In genomic region chr15:68578175-68578959, GRCh38 we compare ENCODE assay signal across 9 cellular contexts. TPM values are rescaled to one million over a fixed set of nuclear protein-coding genes. Genes with fewer than 3 reads are reported as not detected.
DNase-seq lines count a peak whose midpoint lies in the region; ATAC-seq and TF ChIP-seq lines count a peak whose summit lies in the region.
"Had no signal": no experiment of that assay in that cellular context is flagged by ENCODE, and none has a peak within 500 bp of the region (broad histone marks: within the 10 kb centered on the region; RNA-seq: fewer than 3 reads in every experiment).

No MANE protein-coding gene starts in this region.

- peak; percentile 67 for TF ChIP-seq CTCF in type B pancreatic cell (conservative IDR thresholded peaks at IDR 0.05)

- no peaks in the 10 kb centered on the region for H3K36me3 Mint-ChIP-seq in activated T-helper 2 cell treated with anti-CD3 and anti-CD28 coated beads, Interferon-gamma antibody, Interleukin-2, Interleukin-4, amounts not matched to agents 10 μg/mL and 5 μg/mL and 100 μg/mL, durations not matched to agents 14 hours and 24 hours and 36 hours (ENCODE audit: low read depth)
- H3K36me3 Mint-ChIP-seq in type B pancreatic cell, result no peaks in the 10 kb centered on the region

- no peak overlapping the region for H3K27ac Mint-ChIP-seq in activated T-helper 2 cell treated with anti-CD3 and anti-CD28 coated beads, Interferon-gamma antibody, Interleukin-2, Interleukin-4, amounts not matched to agents 10 μg/mL and 5 μg/mL and 100 μg/mL, durations not matched to agents 14 hours and 24 hours and 36 hours
- H3K27ac Mint-ChIP-seq in type B pancreatic cell, result peak overlapping the region; percentile 82

- H3K9me3 Mint-ChIP-seq in activated T-helper 2 cell treated with anti-CD3 and anti-CD28 coated beads, Interferon-gamma antibody, Interleukin-2, Interleukin-4, amounts not matched to agents 10 μg/mL and 5 μg/mL and 100 μg/mL, durations not matched to agents 14 hours and 24 hours and 36 hours, result no peaks in the 10 kb centered on the region
- no peaks in the 10 kb centered on the region for H3K9me3 Mint-ChIP-seq in type B pancreatic cell

- peaks cover 6% of the 10 kb centered on the region for H3K4me1 Mint-ChIP-seq in activated T-helper 2 cell treated with anti-CD3 and anti-CD28 coated beads, Interferon-gamma antibody, Interleukin-2, Interleukin-4, amounts not matched to agents 10 μg/mL and 5 μg/mL and 100 μg/mL, durations not matched to agents 14 hours and 24 hours and 36 hours (ENCODE audit: low read depth)
- H3K4me1 Mint-ChIP-seq in type B pancreatic cell (ENCODE audit: unreplicated experiment), result peaks cover 32% of the 10 kb centered on the region

- ATAC-seq in HG03108 (IDR thresholded peaks at IDR 0.05; ENCODE audit: unreplicated experiment), result no peak

- H3K27me3 Mint-ChIP-seq in activated T-helper 2 cell treated with anti-CD3 and anti-CD28 coated beads, Interferon-gamma antibody, Interleukin-2, Interleukin-4, amounts not matched to agents 10 μg/mL and 5 μg/mL and 100 μg/mL, durations not matched to agents 14 hours and 24 hours and 36 hours (ENCODE audit: low read depth), result peaks cover 60% of the 10 kb centered on the region
- H3K27me3 Mint-ChIP-seq in type B pancreatic cell, result peaks cover 53% of the 10 kb centered on the region

- intact Hi-C loops in activated T-helper 2 cell treated with anti-CD3 and anti-CD28 coated beads, Interferon-gamma antibody, Interleukin-2, Interleukin-4, amounts not matched to agents 10 μg/mL and 5 μg/mL and 100 μg/mL, durations not matched to agents 14 hours and 24 hours and 36 hours (cut with micrococcal nuclease), result no loop called here

- peak overlapping the region; percentile 64 for H3K4me3 Mint-ChIP-seq in activated T-helper 2 cell treated with anti-CD3 and anti-CD28 coated beads, Interferon-gamma antibody, Interleukin-2, Interleukin-4, amounts not matched to agents 10 μg/mL and 5 μg/mL and 100 μg/mL, durations not matched to agents 14 hours and 24 hours and 36 hours (ENCODE audit: low read depth)
- peak overlapping the region; percentile 89 for H3K4me3 Mint-ChIP-seq in type B pancreatic cell

- peak; percentile 43 for DNase-seq in NCI-H1105 (lab: John Stamatoyannopoulos, UW)
- no peak for DNase-seq in NCI-H1105 treated with DMSO at 0.1 percent for 48 hours (lab: John Stamatoyannopoulos, UW)
- DNase-seq in NCI-H2196 treated with DMSO at 0.1 percent for 48 hours (lab: John Stamatoyannopoulos, UW; ENCODE audit: unreplicated experiment), result peak; percentile 5
- no peak for DNase-seq in activated T-helper 2 cell treated with anti-CD3 and anti-CD28 coated beads, Interferon-gamma antibody, Interleukin-2, Interleukin-4, amounts not matched to agents 10 μg/mL and 5 μg/mL and 100 μg/mL, durations not matched to agents 14 hours and 24 hours and 36 hours (ENCODE audit: low spot score)
- peak; percentile 51 for DNase-seq in fibroblast of the conjunctiva (ENCODE audit: low read depth)
- peak; percentile 76 for DNase-seq in myocyte (ENCODE audit: low read depth)
- DNase-seq in type B pancreatic cell (ENCODE audit: extremely low spot score, unreplicated experiment), result peak; percentile 77
- DNase-seq: DND-41 had no signal

RNA-seq across cellular contexts. Expression of gene CORO2B, which starts 0.4 kb away (rescaled TPM):
- 0.41 and 0.43 TPM in 2 replicates for total RNA-seq in activated T-helper 2 cell treated with anti-CD3 and anti-CD28 coated beads, Interferon-gamma antibody, Interleukin-2, Interleukin-4, amounts not matched to agents 10 μg/mL and 5 μg/mL and 100 μg/mL, durations not matched to agents 14 hours and 24 hours and 36 hours
- total RNA-seq in myocyte (1.7 and 3.2 TPM in 2 replicates), type B pancreatic cell (ENCODE audit: low replicate concordance) (1.6 and 3.9 TPM in 2 replicates)
- 33.3 TPM for polyA plus RNA-seq in myocyte (2012)

Comparison
In these comparisons a context has a peak if more than half of its experiments do, and no peak if none do; other contexts are left out.
1. DNase-seq: peak in NCI-H1105 (single experiment), NCI-H2196 treated with DMSO at 0.1 percent for 48 hours (single experiment), fibroblast of the conjunctiva (single experiment), myocyte (single experiment) and type B pancreatic cell (single experiment); none in NCI-H1105 treated with DMSO at 0.1 percent for 48 hours (single experiment) and activated T-helper 2 cell treated with anti-CD3 and anti-CD28 coated beads, Interferon-gamma antibody, Interleukin-2, Interleukin-4, amounts not matched to agents 10 μg/mL and 5 μg/mL and 100 μg/mL, durations not matched to agents 14 hours and 24 hours and 36 hours (single experiment).